In genomic region chr7:110486549-110486948, GRCh38 we compare ENCODE assay signal across 23 cellular contexts.
"Had no signal": no experiment of that assay in that cellular context is flagged by ENCODE, and none has a peak within 500 bp of the region (broad histone marks: within the 10 kb centered on the region; RNA-seq: fewer than 3 reads in every experiment).

No MANE protein-coding gene starts in this region.

- DNase-seq: activated CD4-positive, alpha-beta T cell treated with anti-CD3 and anti-CD28 coated beads, Interleukin-2, amount 10 ng/mL, durations not matched to agents 7 days and 5 days; activated effector memory CD4-positive, alpha-beta T cell treated with anti-CD3 and anti-CD28 coated beads, Interleukin-2, amount 50 U/mL, for 16 hours; activated naive CD4-positive, alpha-beta T cell treated with anti-CD3 and anti-CD28 coated beads, Interleukin-2, amount 50 U/mL, for 16 hours; activated T-cell treated with anti-CD3 and anti-CD28 coated beads, Interleukin-2, amount 50 U/mL, for 72 hours; aorta; brain microvascular endothelial cell; central memory CD4-positive, alpha-beta T cell; erythroblast; foreskin melanocyte; glutamatergic neuron; hippocampal formation; left cardiac atrium; lower lobe of right lung; natural killer cell; pancreas; sigmoid colon; stimulated activated naive B cell treated with anti-CD40 and anti-IgM and Interleukin-4, amounts not matched to agents 10 μg/mL and 1 μg/mL and 100 μg/mL, for 72 hours; T1000; upper lobe of right lung had no signal

- H3K27ac ChIP-seq: brain microvascular endothelial cell, coronary artery, lower lobe of right lung, neutrophil, pancreas, sigmoid colon, thoracic aorta, upper lobe of right lung had no signal

- H3K27me3 ChIP-seq: brain microvascular endothelial cell, neutrophil, pancreas, sigmoid colon, upper lobe of right lung had no signal

- H3K36me3 ChIP-seq: brain microvascular endothelial cell, lower lobe of right lung, neutrophil, pancreas, sigmoid colon, thoracic aorta, upper lobe of right lung had no signal

- H3K9me3 ChIP-seq: lower lobe of right lung, neutrophil, pancreas, sigmoid colon, thoracic aorta, upper lobe of right lung had no signal

- H3K4me1 ChIP-seq: lower lobe of right lung, pancreas, sigmoid colon, upper lobe of right lung had no signal

- ATAC-seq: activated CD4-positive, CD25-positive, alpha-beta regulatory T cell treated with anti-CD3 and anti-CD28 coated beads, Interleukin-2, amount 50 U/mL, for 24 hours; activated T-cell treated with anti-CD3 and anti-CD28 coated beads, Interleukin-2, amount 50 U/mL, for 72 hours; left cardiac atrium; lower lobe of right lung; natural killer cell; pancreas; stimulated activated naive B cell treated with anti-CD40 and anti-IgM and Interleukin-4, amounts not matched to agents 10 μg/mL and 1 μg/mL and 100 μg/mL, for 72 hours; upper lobe of right lung had no signal

- H3K4me3 ChIP-seq: coronary artery, lower lobe of right lung, pancreas, sigmoid colon, thoracic aorta, upper lobe of right lung had no signal
